ENCODE assay signal across 8 cellular contexts in genomic region chr6:30213999-30214982, GRCh38. TPM values are rescaled to one million over a fixed set of nuclear protein-coding genes. Genes with fewer than 3 reads are reported as not detected.
A peak's percentile ranks its signal among the peaks of the same experiment; 100 is the strongest.
DNase-seq lines count a peak whose midpoint lies in the region; ATAC-seq, FAIRE-seq and TF ChIP-seq lines count a peak whose summit lies in the region.

No MANE protein-coding gene starts in this region.

- CTCF ChIA-PET in endothelial cell of umbilical vein (lab: Charles Lee), result interaction anchor here (0.5 to 1.4 kb wide), 3 partner anchors 112 to 1725 kb away, joined by 3 to 6 read pairs (median 3); no protein-coding TSS in a partner anchor

- H3K9me1 ChIP-seq in endothelial cell of umbilical vein (replicated peaks; ENCODE audit: control insufficient read depth, extremely low read depth, insufficient read depth, low read length), result no peaks in the 10 kb centered on the region

- DNase-seq in AG08395 (ENCODE audit: low spot score) (peak; percentile 76), NOMO-1 (lab: John Stamatoyannopoulos, UW; ENCODE audit: unreplicated experiment in 2 of 2) (peak; percentile 52 to 72), endothelial cell of umbilical vein (ENCODE audit: low read depth, low spot score) (peak; percentile 74), mesothelial cell of epicardium (ENCODE audit: low spot score in 2 of 2, unreplicated experiment in 2 of 2) (peak; percentile 41 to 75)
- peak; percentile 88 for DNase-seq in activated CD8-positive, alpha-beta memory T cell treated with anti-CD3 and anti-CD28 coated beads, Interleukin-2, amount 50 U/mL, for 48 hours
- DNase-seq in stimulated activated CD8-positive, alpha-beta memory T cell treated with anti-CD3 and anti-CD28 coated beads, Interleukin-15, amount 100 ng/mL, for 24 hours (ENCODE audit: low read depth), result peak; percentile 52

- H3K79me2 ChIP-seq in endothelial cell of umbilical vein (ENCODE audit: control insufficient read depth, insufficient read depth, low read length), result peaks cover 32% of the 10 kb centered on the region

- FAIRE-seq in endothelial cell of umbilical vein (lab: Jason Lieb, UNC), result peak; percentile 35

- H3K27ac ChIP-seq in endothelial cell of umbilical vein (ENCODE audit: insufficient read depth, low read depth, low read length), result peak overlapping the region; percentile 95

- H3K4me3 ChIP-seq in endothelial cell of umbilical vein (replicated peaks in 1 of 3; ENCODE audit: insufficient read depth in 1 of 3, low read depth in 1 of 3, low read length in 3 of 3), result peak overlapping the region; percentile 66 to 84 (median 82)

- dilution Hi-C loops in endothelial cell of umbilical vein (cut with MboI; ENCODE audit: extremely low pct_ligation_motif_present, low sequenced_read_pairs), result no loop called here

- H3K9ac ChIP-seq in endothelial cell of umbilical vein (replicated peaks; ENCODE audit: extremely low read depth, insufficient read depth, low read length), result peak overlapping the region; percentile 89

- POLR2A ChIA-PET in endothelial cell of umbilical vein (lab: Charles Lee), result no interaction called here

- peak overlapping the region; percentile 100 for H3K27ac Mint-ChIP-seq in mesothelial cell of epicardium

- peaks cover 42% of the 10 kb centered on the region for H3K4me1 Mint-ChIP-seq in mesothelial cell of epicardium

- peak overlapping the region; percentile 89 for H3K4me2 ChIP-seq in endothelial cell of umbilical vein (ENCODE audit: insufficient read depth, low read length)

- no peaks in the 10 kb centered on the region for H3K9me3 Mint-ChIP-seq in mesothelial cell of epicardium

- ATAC-seq in GM19025 (IDR thresholded peaks at IDR 0.05; ENCODE audit: low read depth, unreplicated experiment) (peak; percentile 53), HG03354 (IDR thresholded peaks at IDR 0.05; ENCODE audit: poor library complexity, severe bottlenecking, unreplicated experiment) (peak; percentile 55)

- no TSS peak for BruUV-seq in endothelial cell of umbilical vein (replicated peaks; lab: Mats Ljungman, UMichigan)

- H3K4me3 Mint-ChIP-seq in mesothelial cell of epicardium, result peak overlapping the region; percentile 98

- H3K36me3 Mint-ChIP-seq in mesothelial cell of epicardium, result peaks cover 4% of the 10 kb centered on the region

- H3K27me3 Mint-ChIP-seq in mesothelial cell of epicardium (ENCODE audit: low read depth), result no peaks in the 10 kb centered on the region

- H3K4me1 ChIP-seq in endothelial cell of umbilical vein (ENCODE audit: control insufficient read depth, extremely low read depth, insufficient read depth, low read length), result peaks cover 17% of the 10 kb centered on the region

- H3K9me3 ChIP-seq in endothelial cell of umbilical vein (replicated peaks; ENCODE audit: control insufficient read depth, insufficient read depth, low read length), result no peaks in the 10 kb centered on the region

- peak; percentile 90 for TF ChIP-seq POLR2A in endothelial cell of umbilical vein (IDR thresholded peaks at IDR 0.05; ENCODE audit: low read depth, low read length)

- TF ChIP-seq CTCF in endothelial cell of umbilical vein (IDR thresholded peaks at IDR 0.05; ENCODE audit: extremely low read depth in 1 of 2, insufficient read depth in 1 of 2, low read depth in 1 of 2, low read length in 2 of 2) (no peak), mesothelial cell of epicardium (IDR thresholded peaks at IDR 0.05; ENCODE audit: unreplicated experiment) (no peak)

- H3K27me3 ChIP-seq in endothelial cell of umbilical vein (ENCODE audit: control insufficient read depth in 2 of 2, insufficient read depth in 2 of 2, low read length in 2 of 2), result no peaks in the 10 kb centered on the region

- intact Hi-C loops in endothelial cell of umbilical vein (cut with micrococcal nuclease), result loop anchor here (1.0 to 2.0 kb wide), 2 partner anchors 111 to 112 kb away; partner anchors contain the start of gene TRIM39

- H3K36me3 ChIP-seq in endothelial cell of umbilical vein (ENCODE audit: control insufficient read depth in 2 of 2, extremely low read depth in 1 of 2, insufficient read depth in 2 of 2, low read length in 2 of 2), result no peaks in the 10 kb centered on the region

- H2AFZ ChIP-seq in endothelial cell of umbilical vein (ENCODE audit: low read depth, low read length), result peak overlapping the region; percentile 97

- no peaks in the 10 kb centered on the region for H4K20me1 ChIP-seq in endothelial cell of umbilical vein (replicated peaks; ENCODE audit: control insufficient read depth, extremely low read depth, insufficient read depth, low read length)

TF ChIP-seq in endothelial cell of umbilical vein, 7 proteins besides CTCF, POLR2A, EP300 and RAD21:
- TF ChIP-seq POLR2AphosphoS5 (IDR thresholded peaks at IDR 0.05; ENCODE audit: insufficient read depth, low read depth, low read length), result peak; percentile 78
- peak; percentile 11 for TF ChIP-seq FOS (IDR thresholded peaks at IDR 0.05; ENCODE audit: borderline replicate concordance, insufficient read depth, low read length)
- no peak for TF ChIP-seq GATA2 (IDR thresholded peaks at IDR 0.05; ENCODE audit: insufficient read depth, insufficient read length, low read depth, low read length)
- TF ChIP-seq MYC (IDR thresholded peaks at IDR 0.05; ENCODE audit: low read depth, low read length), result no peak
- TF ChIP-seq JUN (IDR thresholded peaks at IDR 0.05; ENCODE audit: borderline replicate concordance, insufficient read depth, insufficient read length, low read depth), result no peak
- no peak for TF ChIP-seq EZH2 (IDR thresholded peaks at IDR 0.05; ENCODE audit: borderline replicate concordance, low read depth, low read length, severe bottlenecking)
- peak; percentile 4 for TF ChIP-seq MAX (IDR thresholded peaks at IDR 0.05; ENCODE audit: insufficient read depth, insufficient read length)

RNA-seq across cellular contexts. Expression of gene TRIM26, which starts 1.1 kb away (rescaled TPM):
- total RNA-seq in endothelial cell of umbilical vein (34.5 and 35.0 TPM in 2 replicates), mesothelial cell of epicardium (55.4 to 58.3 TPM (median 56.9 TPM) in 3 replicates)
- polyA plus RNA-seq in endothelial cell of umbilical vein, result 30.4 and 30.9 TPM in 2 replicates
- 30.8 and 32.8 TPM in 2 replicates for polyA plus RNA-seq in endothelial cell of umbilical vein (2011; cell fraction: cytosol; rRNA removed)
- 39.2 and 48.7 TPM in 2 replicates for polyA plus RNA-seq in endothelial cell of umbilical vein (2011; cell fraction: nucleus; rRNA removed)
- polyA plus RNA-seq in endothelial cell of umbilical vein (2012), result 24.7 and 32.2 TPM in 2 replicates
- polyA minus RNA-seq in endothelial cell of umbilical vein, result 34.4 and 39.9 TPM in 2 replicates
- 12.8 TPM for polyA minus RNA-seq in endothelial cell of umbilical vein (2011; cell fraction: cytosol; rRNA and poly(A)+ RNA removed)
- polyA minus RNA-seq in endothelial cell of umbilical vein (2011; cell fraction: nucleus; rRNA and poly(A)+ RNA removed), result 18.9 and 26.5 TPM in 2 replicates

RNA-seq across cellular contexts. Expression of gene TRIM15, which starts 50.9 kb away (rescaled TPM):
- total RNA-seq in endothelial cell of umbilical vein, result not detected in 2 replicates
- not detected in 2 replicates for polyA plus RNA-seq in endothelial cell of umbilical vein
- not detected in 2 replicates for polyA plus RNA-seq in endothelial cell of umbilical vein (2011; cell fraction: cytosol; rRNA removed)
- not detected in 2 replicates for polyA plus RNA-seq in endothelial cell of umbilical vein (2011; cell fraction: nucleus; rRNA removed)
- polyA plus RNA-seq in endothelial cell of umbilical vein (2012), result not detected in 2 replicates
- polyA minus RNA-seq in endothelial cell of umbilical vein, result not detected in 2 replicates
- not detected for polyA minus RNA-seq in endothelial cell of umbilical vein (2011; cell fraction: cytosol; rRNA and poly(A)+ RNA removed)
- not detected in 2 replicates for polyA minus RNA-seq in endothelial cell of umbilical vein (2011; cell fraction: nucleus; rRNA and poly(A)+ RNA removed)
- total RNA-seq in mesothelial cell of epicardium, result not detected in 3 replicates

RNA-seq across cellular contexts. Expression of gene TRIM10, which starts 53.3 kb away (rescaled TPM):
- total RNA-seq in endothelial cell of umbilical vein (not detected in 2 replicates), mesothelial cell of epicardium (not detected in 3 replicates)
- not detected in 2 replicates for polyA plus RNA-seq in endothelial cell of umbilical vein
- polyA plus RNA-seq in endothelial cell of umbilical vein (2011; cell fraction: cytosol; rRNA removed), result not detected in 2 replicates
- not detected in 2 replicates for polyA plus RNA-seq in endothelial cell of umbilical vein (2011; cell fraction: nucleus; rRNA removed)
- polyA plus RNA-seq in endothelial cell of umbilical vein (2012), result not detected in 2 replicates
- not detected in 2 replicates for polyA minus RNA-seq in endothelial cell of umbilical vein
- not detected for polyA minus RNA-seq in endothelial cell of umbilical vein (2011; cell fraction: cytosol; rRNA and poly(A)+ RNA removed)
- polyA minus RNA-seq in endothelial cell of umbilical vein (2011; cell fraction: nucleus; rRNA and poly(A)+ RNA removed), result not detected in 2 replicates

Comparison
In these comparisons a context has a peak if more than half of its experiments do, and no peak if none do; other contexts are left out.
1. Peak in every context shown above with its lines: DNase-seq, ATAC-seq, H3K4me3 ChIP-seq and H3K27ac ChIP-seq.